ENCODE assay signal across 20 cellular contexts in the genomic region with DNA sequence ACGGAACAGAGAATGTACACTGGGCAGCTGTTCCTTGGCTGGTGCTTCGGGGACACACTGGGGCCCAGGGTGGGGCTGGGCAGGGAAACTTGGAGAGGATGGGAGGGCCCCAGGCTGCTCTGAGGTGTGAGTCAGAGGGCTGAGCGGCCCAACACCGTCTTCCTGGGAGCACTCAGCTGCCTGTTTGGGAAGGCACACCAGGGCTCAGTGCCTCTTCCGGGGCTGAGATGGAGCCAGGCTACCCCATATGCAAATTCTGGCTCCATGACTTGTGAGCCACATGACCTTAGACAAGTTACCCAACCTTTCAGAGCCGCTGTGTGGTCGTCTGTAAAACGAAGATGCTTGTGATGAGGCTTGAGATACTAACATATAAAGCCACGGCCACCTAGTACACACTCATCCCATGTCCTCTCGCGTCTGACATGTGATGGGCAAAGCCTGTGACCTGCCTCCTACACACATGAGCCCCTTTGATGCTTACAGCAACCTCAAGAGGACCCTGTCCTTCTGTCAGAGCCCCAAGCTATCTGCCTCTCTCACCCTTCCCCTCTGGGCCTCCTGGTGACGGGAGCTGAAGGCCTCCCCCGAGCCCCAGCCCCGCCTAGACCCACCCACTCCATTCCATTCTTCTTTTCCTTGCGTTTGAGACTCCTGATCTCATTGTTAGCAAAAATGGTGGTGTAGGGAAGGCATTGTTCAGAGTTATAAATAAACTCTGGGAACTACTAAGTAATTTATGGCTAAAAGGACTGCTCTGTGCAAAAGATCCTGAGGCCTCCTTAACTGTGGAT. TPM values are rescaled to one million over a fixed set of nuclear protein-coding genes. Genes with fewer than 3 reads are reported as not detected.
DNase-seq lines count a peak whose midpoint lies in the region; ATAC-seq, FAIRE-seq and TF ChIP-seq lines count a peak whose summit lies in the region.
"Had no signal": no experiment of that assay in that cellular context is flagged by ENCODE, and none has a peak within 500 bp of the region (broad histone marks: within the 10 kb centered on the region; RNA-seq: fewer than 3 reads in every experiment).

No MANE protein-coding gene starts in this region.

- H3K4me2 ChIP-seq in K562 (ENCODE audit: insufficient read depth, low read length) (peak overlapping the region; percentile 58), mesenchymal stem cell (ENCODE audit: low read length, poor library complexity, severe bottlenecking) (no peak overlapping the region)

- H4K20me1 ChIP-seq in K562 (replicated peaks; ENCODE audit: control insufficient read depth, insufficient read depth, low read length), result no peaks in the 10 kb centered on the region

- 22% methylated on average over 15 of the region's 15 CpGs for WGBS in K562 (ENCODE audit: insufficient coverage, low coverage, missing lambda C conversion rate)
- 68% methylated on average over 13 of the region's 15 CpGs for WGBS in mesenchymal stem cell

- H2BK12ac ChIP-seq in mesenchymal stem cell (ENCODE audit: low read length in 2 of 2), result no peak overlapping the region

- no peaks in the 10 kb centered on the region for H3K79me2 ChIP-seq in K562 (ENCODE audit: control insufficient read depth, insufficient read depth, low read length)

- H3K4me1 Mint-ChIP-seq in HFFc6 (ENCODE audit: low read depth), result peaks cover 38% of the 10 kb centered on the region
- H3K4me1 Mint-ChIP-seq in activated T-helper 2 cell treated with anti-CD3 and anti-CD28 coated beads, Interferon-gamma antibody, Interleukin-2, Interleukin-4, amounts not matched to agents 10 μg/mL and 5 μg/mL and 100 μg/mL, durations not matched to agents 14 hours and 24 hours and 36 hours (ENCODE audit: low read depth), result no peaks in the 10 kb centered on the region
- H3K4me1 Mint-ChIP-seq: activated CD4-positive, alpha-beta memory T cell treated with anti-CD3 and anti-CD28 coated beads, Interleukin-2, amount 10 ng/mL, durations not matched to agents 7 days and 5 days had no signal

- H3K9ac ChIP-seq in K562 (ENCODE audit: insufficient read depth in 1 of 2, low read depth in 2 of 2, low read length in 2 of 2) (peak overlapping the region in 1 of 2 experiments; percentile 3; a peak in 1 of 4 replicates), mesenchymal stem cell (ENCODE audit: low read length) (no peak overlapping the region)

- no peaks in the 10 kb centered on the region for H3K36me3 Mint-ChIP-seq in HFFc6 (ENCODE audit: low read depth)
- H3K36me3 Mint-ChIP-seq in activated T-helper 2 cell treated with anti-CD3 and anti-CD28 coated beads, Interferon-gamma antibody, Interleukin-2, Interleukin-4, amounts not matched to agents 10 μg/mL and 5 μg/mL and 100 μg/mL, durations not matched to agents 14 hours and 24 hours and 36 hours (ENCODE audit: low read depth), result no peaks in the 10 kb centered on the region

- H2BK120ac ChIP-seq in mesenchymal stem cell (ENCODE audit: low read depth, low read length), result no peak overlapping the region

- TF ChIP-seq RAD21 in K562 (CRISPR knock-in tag; conservative IDR thresholded peaks at IDR 0.05 in 1 of 2, IDR thresholded peaks at IDR 0.05 in 1 of 2), result no peak

- peak overlapping the region; percentile 9; the same call in 1 of the 2 replicates for H3K27ac Mint-ChIP-seq in HFFc6
- H3K27ac Mint-ChIP-seq in activated T-helper 2 cell treated with anti-CD3 and anti-CD28 coated beads, Interferon-gamma antibody, Interleukin-2, Interleukin-4, amounts not matched to agents 10 μg/mL and 5 μg/mL and 100 μg/mL, durations not matched to agents 14 hours and 24 hours and 36 hours, result no peak overlapping the region
- H3K27ac Mint-ChIP-seq: activated CD4-positive, alpha-beta memory T cell treated with anti-CD3 and anti-CD28 coated beads, Interleukin-2, amount 10 ng/mL, durations not matched to agents 7 days and 5 days had no signal

- no peak overlapping the region for H3K14ac ChIP-seq in mesenchymal stem cell (ENCODE audit: low read length in 2 of 2)

- no TSS peak for BruUV-seq in K562 (replicated peaks; lab: Mats Ljungman, UMichigan)

- H3K79me1 ChIP-seq in mesenchymal stem cell (replicated peaks; ENCODE audit: low read length, poor library complexity, severe bottlenecking), result no peaks in the 10 kb centered on the region

- TF ChIP-seq CTCF in HFFc6 (IDR thresholded peaks at IDR 0.05) (no peak), K562 (IDR thresholded peaks at IDR 0.05 in 2 of 3, conservative IDR thresholded peaks at IDR 0.05 in 1 of 3; ENCODE audit: insufficient read depth in 2 of 3, low read depth in 1 of 3, low read length in 3 of 3) (no peak)

- in situ Hi-C loops in K562 (cut with MboI), result no loop called here

- H3K4me1 ChIP-seq in K562 (replicated peaks in 1 of 2; ENCODE audit: control insufficient read depth in 2 of 2, insufficient read depth in 2 of 2, low read length in 2 of 2) (peaks cover 19 to 23% of the 10 kb centered on the region in 2 experiments; a peak in 4 of 5 replicates), mesenchymal stem cell (ENCODE audit: control insufficient read depth, insufficient read depth, low read depth, low read length) (peaks cover 2% of the 10 kb centered on the region)

- H3K23ac ChIP-seq in mesenchymal stem cell (ENCODE audit: low read length in 2 of 2), result no peak overlapping the region

- H4K91ac ChIP-seq in mesenchymal stem cell (ENCODE audit: low read length), result no peak overlapping the region

- CTCF ChIA-PET in K562 (lab: Yijun Ruan, JAX; ENCODE audit: low intra/inter-chr PET ratio), result no interaction called here

- H3K27ac ChIP-seq in K562 (ENCODE audit: extremely low read depth, low read depth, low read length) (peak overlapping the region; percentile 9; the same call in 1 of the 3 replicates), mesenchymal stem cell (ENCODE audit: low read length, poor library complexity, severe bottlenecking) (no peak overlapping the region)
- H3K27ac ChIP-seq: epithelial cell of prostate, thyroid gland had no signal

- H3K18ac ChIP-seq in mesenchymal stem cell (ENCODE audit: low read depth in 1 of 2, low read length in 2 of 2), result no peak overlapping the region

- TF ChIP-seq POLR2A in K562 (conservative IDR thresholded peaks at IDR 0.05), result no peak

- H3K27me3 ChIP-seq in K562 (ENCODE audit: control insufficient read depth in 2 of 2, insufficient read depth in 2 of 2, low read length in 2 of 2) (peaks cover 6 to 48% of the 10 kb centered on the region in 2 experiments; a peak in 4 of 5 replicates), mesenchymal stem cell (ENCODE audit: control insufficient read depth in 1 of 2, insufficient read depth in 1 of 2, low read length in 2 of 2) (no peaks in the 10 kb centered on the region)
- H3K27me3 ChIP-seq: thyroid gland had no signal

- H3K9me3 ChIP-seq in K562 (replicated peaks; ENCODE audit: control insufficient read depth, insufficient read depth, low read depth, low read length) (no peaks in the 10 kb centered on the region), mesenchymal stem cell (ENCODE audit: control insufficient read depth, low read length) (no peaks in the 10 kb centered on the region)
- H3K9me3 ChIP-seq: thyroid gland had no signal

- H4K8ac ChIP-seq in mesenchymal stem cell (ENCODE audit: low read length), result no peak overlapping the region

- no peaks in the 10 kb centered on the region for H3K9me1 ChIP-seq in K562 (ENCODE audit: control insufficient read depth, insufficient read depth, low read length)

- H2BK15ac ChIP-seq in mesenchymal stem cell (ENCODE audit: low read depth, poor library complexity, severe bottlenecking), result no peak overlapping the region

- intact Hi-C loops in K562 (cut with micrococcal nuclease), result no loop called here
- intact Hi-C loops in activated T-helper 2 cell treated with anti-CD3 and anti-CD28 coated beads, Interferon-gamma antibody, Interleukin-2, Interleukin-4, amounts not matched to agents 10 μg/mL and 5 μg/mL and 100 μg/mL, durations not matched to agents 14 hours and 24 hours and 36 hours (cut with micrococcal nuclease), result no loop called here

- H2AFZ ChIP-seq in K562 (ENCODE audit: low read depth, low read length) (peak overlapping the region; percentile 81), mesenchymal stem cell (ENCODE audit: low read depth, low read length) (no peak overlapping the region)

- no peak overlapping the region for H3K4ac ChIP-seq in mesenchymal stem cell (ENCODE audit: low read depth in 1 of 2, low read length in 2 of 2)

- H2BK5ac ChIP-seq in mesenchymal stem cell (ENCODE audit: low read depth, low read length, poor library complexity, severe bottlenecking), result no peak overlapping the region

- no peaks in the 10 kb centered on the region for H3K36me3 ChIP-seq in K562 (ENCODE audit: control insufficient read depth, insufficient read depth, low read length)
- no peaks in the 10 kb centered on the region for H3K36me3 ChIP-seq in mesenchymal stem cell (ENCODE audit: control insufficient read depth in 1 of 2, insufficient read depth in 2 of 2, low read depth in 1 of 2, low read length in 2 of 2)

- TF ChIP-seq EP300 in K562 (IDR thresholded peaks at IDR 0.05; ENCODE audit: low read length), result no peak

- H3K9me3 Mint-ChIP-seq in HFFc6, result no peaks in the 10 kb centered on the region
- no peaks in the 10 kb centered on the region for H3K9me3 Mint-ChIP-seq in activated T-helper 2 cell treated with anti-CD3 and anti-CD28 coated beads, Interferon-gamma antibody, Interleukin-2, Interleukin-4, amounts not matched to agents 10 μg/mL and 5 μg/mL and 100 μg/mL, durations not matched to agents 14 hours and 24 hours and 36 hours
- H3K9me3 Mint-ChIP-seq: activated CD4-positive, alpha-beta memory T cell treated with anti-CD3 and anti-CD28 coated beads, Interleukin-2, amount 10 ng/mL, durations not matched to agents 7 days and 5 days had no signal

- POLR2A ChIA-PET in K562 (lab: Yijun Ruan, JAX), result interaction anchor here (0.7 to 1.1 kb wide), 4 partner anchors 8 to 472 kb away, joined by 3 to 5 read pairs (median 4); no protein-coding TSS in a partner anchor

- FAIRE-seq in K562 (lab: Jason Lieb, UNC), result no peak
- FAIRE-seq: TTC549 had no signal

- H3K4me3 Mint-ChIP-seq in HFFc6, result no peak overlapping the region
- no peak overlapping the region for H3K4me3 Mint-ChIP-seq in activated T-helper 2 cell treated with anti-CD3 and anti-CD28 coated beads, Interferon-gamma antibody, Interleukin-2, Interleukin-4, amounts not matched to agents 10 μg/mL and 5 μg/mL and 100 μg/mL, durations not matched to agents 14 hours and 24 hours and 36 hours (ENCODE audit: low read depth)
- H3K4me3 Mint-ChIP-seq: activated CD4-positive, alpha-beta memory T cell treated with anti-CD3 and anti-CD28 coated beads, Interleukin-2, amount 10 ng/mL, durations not matched to agents 7 days and 5 days had no signal

- H3K27me3 Mint-ChIP-seq in HFFc6 (ENCODE audit: insufficient read depth), result peaks cover 11% of the 10 kb centered on the region
- no peaks in the 10 kb centered on the region for H3K27me3 Mint-ChIP-seq in activated T-helper 2 cell treated with anti-CD3 and anti-CD28 coated beads, Interferon-gamma antibody, Interleukin-2, Interleukin-4, amounts not matched to agents 10 μg/mL and 5 μg/mL and 100 μg/mL, durations not matched to agents 14 hours and 24 hours and 36 hours (ENCODE audit: low read depth)

- ATAC-seq in K562, result peak; percentile 75

- peak; percentile 35 for DNase-seq in AG08395 (ENCODE audit: low spot score)
- DNase-seq in HFFc6, result no peak
- peak; percentile 43 to 66 (median 56) for DNase-seq in K562 (ENCODE audit: extremely low read depth in 1 of 4, low spot score in 3 of 4)
- DNase-seq in mesenchymal stem cell, result peak; percentile 9
- no peak for DNase-seq in activated naive CD4-positive, alpha-beta T cell (lab: John Stamatoyannopoulos, UW)
- DNase-seq in activated CD4-positive, alpha-beta T cell treated with anti-CD3 and anti-CD28 coated beads for 48 hours, result no peak
- no peak for DNase-seq in activated T-helper 2 cell treated with anti-CD3 and anti-CD28 coated beads, Interferon-gamma antibody, Interleukin-2, Interleukin-4, amounts not matched to agents 10 μg/mL and 5 μg/mL and 100 μg/mL, durations not matched to agents 14 hours and 24 hours and 36 hours (ENCODE audit: low spot score)
- DNase-seq in T-helper 2 cell, result no peak
- DNase-seq: activated CD4-positive, alpha-beta memory T cell treated with anti-CD3 and anti-CD28 coated beads, Interleukin-2, amount 10 ng/mL, durations not matched to agents 7 days and 5 days; activated gamma-delta T cell treated with Interleukin-2 at 50 U/mL for 16 hours; central memory CD4-positive, alpha-beta T cell; Karpas-422; NCI-H2029 treated with DMSO at 0.1 percent for 48 hours; NCI-H82; SHP77 treated with DMSO at 0.1 percent for 48 hours; thyroid gland had no signal

- H3K4me3 ChIP-seq in K562, result no peak overlapping the region
- no peak overlapping the region for H3K4me3 ChIP-seq in mesenchymal stem cell (ENCODE audit: insufficient read depth in 1 of 2, low read depth in 1 of 2, low read length in 2 of 2)
- H3K4me3 ChIP-seq: thyroid gland had no signal

- no peak overlapping the region for H2AK5ac ChIP-seq in mesenchymal stem cell (ENCODE audit: low read length, severe bottlenecking)

RNA-seq across cellular contexts. Expression of a gene that starts 26.1 kb away (rescaled TPM):
- total RNA-seq in HFFc6 (2021; fragmentation: NEBNext Ultra II Directional; extraction: Animal tissue kit (Norgen Biotek cat#: 25700)), result not detected
- not detected in 2 replicates for total RNA-seq in K562 (2011; cell fraction: chromatin; rRNA removed; ENCODE audit: low replicate concordance)
- total RNA-seq in K562 (2011; cell fraction: nucleolus; rRNA removed), result not detected in 2 replicates
- total RNA-seq in K562 (2011; cell fraction: nucleoplasm; rRNA removed), result not detected in 2 replicates
- total RNA-seq in K562 (2014; rRNA removed) (not detected in 2 replicates), K562 (2014; rRNA removed; fragmentation: Illumina TruSeq; extraction: Trizol) (not detected in 2 replicates), K562 (2015; rRNA removed; fragmentation: Illumina TruSeq; extraction: Trizol) (not detected in 2 replicates), K562 (2021) (not detected in 2 replicates)
- polyA plus RNA-seq in K562 (2011; rRNA removed) (not detected in 2 replicates), K562 (2014; fragmentation: Illumina TruSeq; extraction: Trizol) (not detected in 2 replicates), K562 (2014; fragmentation: Nextera tagmentation; extraction: Ambion mirVana) (not detected), K562 (2014; rRNA removed) (not detected in 2 replicates)
- polyA plus RNA-seq in K562 (2011; cell fraction: cytosol; rRNA removed), result not detected in 2 replicates
- polyA plus RNA-seq in K562 (2011; cell fraction: nucleus; rRNA removed), result not detected in 2 replicates
- polyA plus RNA-seq in K562 (2012), result 0.04 TPM in 1 of 2 replicates, not detected in the other
- not detected in 2 replicates for polyA minus RNA-seq in K562 (2011; rRNA and poly(A)+ RNA removed)
- not detected in 2 replicates for polyA minus RNA-seq in K562 (2011; cell fraction: cytosol; rRNA and poly(A)+ RNA removed)
- not detected in 2 replicates for polyA minus RNA-seq in K562 (2011; cell fraction: nucleus; rRNA and poly(A)+ RNA removed)
- polyA plus RNA-seq in mesenchymal stem cell (2013, experiment 1 of 2), result not detected
- polyA plus RNA-seq in mesenchymal stem cell (2013, experiment 2 of 2), result not detected
- total RNA-seq in activated T-helper 2 cell treated with anti-CD3 and anti-CD28 coated beads, Interferon-gamma antibody, Interleukin-2, Interleukin-4, amounts not matched to agents 10 μg/mL and 5 μg/mL and 100 μg/mL, durations not matched to agents 14 hours and 24 hours and 36 hours, result 0.18 and 0.21 TPM in 2 replicates
- total RNA-seq: activated CD4-positive, alpha-beta memory T cell treated with anti-CD3 and anti-CD28 coated beads, Interleukin-2, amount 10 ng/mL, durations not matched to agents 7 days and 5 days; mesenteric fat pad; osteocyte had no signal

Comparison
In these comparisons a context has a peak if more than half of its experiments do, and no peak if none do; other contexts are left out.
1. DNase-seq: peak in AG08395 (single experiment), K562 (4 of 4) and mesenchymal stem cell (single experiment); none in HFFc6 (single experiment), activated naive CD4-positive, alpha-beta T cell (0 of 4), activated CD4-positive, alpha-beta T cell treated with anti-CD3 and anti-CD28 coated beads for 48 hours (single experiment), activated T-helper 2 cell treated with anti-CD3 and anti-CD28 coated beads, Interferon-gamma antibody, Interleukin-2, Interleukin-4, amounts not matched to agents 10 μg/mL and 5 μg/mL and 100 μg/mL, durations not matched to agents 14 hours and 24 hours and 36 hours (single experiment) and T-helper 2 cell (0 of 5).